Comparison of ENCODE assay signal across 27 cellular contexts in genomic region chr20:18614244-18614643, GRCh38. TPM values are rescaled to one million over a fixed set of nuclear protein-coding genes. Genes with fewer than 3 reads are reported as not detected.
DNase-seq lines count a peak whose midpoint lies in the region; ATAC-seq and TF ChIP-seq lines count a peak whose summit lies in the region.
"Had no signal": no experiment of that assay in that cellular context is flagged by ENCODE, and none has a peak within 500 bp of the region (broad histone marks: within the 10 kb centered on the region; RNA-seq: fewer than 3 reads in every experiment).

No MANE protein-coding gene starts in this region.

- H3K36me3 ChIP-seq in CD4-positive, CD25-positive, alpha-beta regulatory T cell (ENCODE audit: control insufficient read depth, insufficient read depth, low read length) = peaks cover 5% of the 10 kb centered on the region
- no peaks in the 10 kb centered on the region for H3K36me3 ChIP-seq in endodermal cell (ENCODE audit: control insufficient read depth, insufficient read depth, low read length)
- H3K36me3 ChIP-seq: BE2C had no signal

- no peak overlapping the region for H3K4me3 ChIP-seq in CD4-positive, CD25-positive, alpha-beta regulatory T cell (ENCODE audit: low read depth, low read length)
- no peak overlapping the region for H3K4me3 ChIP-seq in endodermal cell (ENCODE audit: low read length)
- H3K4me3 ChIP-seq: GM23248, K562, PC-9, SJCRH30 had no signal

- H3K27me3 ChIP-seq in CD4-positive, CD25-positive, alpha-beta regulatory T cell (ENCODE audit: control insufficient read depth, insufficient read depth, low read length) = no peaks in the 10 kb centered on the region
- no peaks in the 10 kb centered on the region for H3K27me3 ChIP-seq in endodermal cell (ENCODE audit: control insufficient read depth, insufficient read depth, low read length, poor library complexity, severe bottlenecking)
- H3K27me3 ChIP-seq: BE2C, SJCRH30 had no signal

- ATAC-seq in CD4-positive, CD25-positive, alpha-beta regulatory T cell (ENCODE audit: low read depth in 2 of 2) = no peak
- ATAC-seq in activated T-helper 17 cell treated with anti-CD3 and anti-CD28 coated beads, Interleukin-2, amount 50 U/mL, for 72 hours (replicated peaks) = no peak
- ATAC-seq: K562, Right ventricle myocardium inferior had no signal

- no peaks in the 10 kb centered on the region for H3K27me3 Mint-ChIP-seq in activated CD4-positive, alpha-beta memory T cell treated with anti-CD3 and anti-CD28 coated beads for 36 hours
- H3K27me3 Mint-ChIP-seq in activated CD4-positive, alpha-beta memory T cell treated with anti-CD3 and anti-CD28 coated beads, Interleukin-2, amount 10 ng/mL, durations not matched to agents 7 days and 5 days = no peaks in the 10 kb centered on the region
- no peaks in the 10 kb centered on the region for H3K27me3 Mint-ChIP-seq in CD4-positive, CD25-positive, alpha-beta regulatory T cell
- H3K27me3 Mint-ChIP-seq in activated T-helper 17 cell treated with anti-CD3 and anti-CD28 coated beads, Interleukin-2, amount 50 U/mL, for 72 hours = no peaks in the 10 kb centered on the region
- H3K27me3 Mint-ChIP-seq in endodermal cell (ENCODE audit: insufficient read depth) = no peaks in the 10 kb centered on the region

- no peak for DNase-seq in activated CD4-positive, alpha-beta memory T cell treated with anti-CD3 and anti-CD28 coated beads for 36 hours
- no peak for DNase-seq in activated CD4-positive, alpha-beta memory T cell treated with anti-CD3 and anti-CD28 coated beads, Interleukin-2, amount 10 ng/mL, durations not matched to agents 7 days and 5 days
- DNase-seq in CD4-positive, CD25-positive, alpha-beta regulatory T cell = no peak
- DNase-seq in endodermal cell (no peak), germinal center (ENCODE audit: low spot score) (no peak), caudate nucleus (lab: John Stamatoyannopoulos, UW) (no peak)
- no peak for DNase-seq in stimulated activated CD4-positive, alpha-beta T cell treated with anti-CD3 and anti-CD28 coated beads, Interleukin-2, amount 100 ng/mL, for 24 hours
- DNase-seq: 8988T; ACHN; BE2C; H7; Kasumi-1; MV-4-11; NCI-H1105; NCI-H1436 treated with DMSO at 0.1 percent for 48 hours; NCI-H1930; NCI-H2107; NCI-H524; NCI-H748 treated with DMSO at 0.1 percent for 48 hours; NK-92 treated with Interleukin-12 subunit alpha and Interleukin-12 subunit beta, amount 100 ng/mL, for 24 hours; PC-9; SJCRH30 had no signal

- peaks cover 11% of the 10 kb centered on the region for H3K4me1 Mint-ChIP-seq in activated CD4-positive, alpha-beta memory T cell treated with anti-CD3 and anti-CD28 coated beads for 36 hours (ENCODE audit: low read depth)
- peaks cover 2% of the 10 kb centered on the region for H3K4me1 Mint-ChIP-seq in activated CD4-positive, alpha-beta memory T cell treated with anti-CD3 and anti-CD28 coated beads, Interleukin-2, amount 10 ng/mL, durations not matched to agents 7 days and 5 days
- peaks cover 0 to 14% (median 5%) of the 10 kb centered on the region in 4 donors for H3K4me1 Mint-ChIP-seq in CD4-positive, CD25-positive, alpha-beta regulatory T cell
- peaks cover 5% of the 10 kb centered on the region for H3K4me1 Mint-ChIP-seq in activated T-helper 17 cell treated with anti-CD3 and anti-CD28 coated beads, Interleukin-2, amount 50 U/mL, for 72 hours
- no peaks in the 10 kb centered on the region for H3K4me1 Mint-ChIP-seq in endodermal cell

- no peak overlapping the region for H3K9ac ChIP-seq in endodermal cell (ENCODE audit: extremely low read depth, low read length, poor library complexity, severe bottlenecking)
- H3K9ac ChIP-seq: GM23248 had no signal

- H3K27ac ChIP-seq in CD4-positive, CD25-positive, alpha-beta regulatory T cell (ENCODE audit: insufficient read depth, low read length, poor library complexity, severe bottlenecking) = no peak overlapping the region
- no peak overlapping the region for H3K27ac ChIP-seq in endodermal cell (ENCODE audit: low read depth, low read length)
- no peak overlapping the region for H3K27ac ChIP-seq in caudate nucleus (ENCODE audit: low read depth, low read length)
- H3K27ac ChIP-seq: GM23248, PC-9, SJCRH30 had no signal

- 94 to 100% methylated on average over 3 to 5 of the region's 5 CpGs for WGBS in endodermal cell (ENCODE audit: insufficient coverage in 1 of 2, insufficient read length in 1 of 2), 2 experiments

- POLR2A ChIA-PET in activated CD4-positive, alpha-beta memory T cell treated with anti-CD3 and anti-CD28 coated beads for 36 hours (lab: Charles Lee) = no interaction called here
- POLR2A ChIA-PET in activated CD4-positive, alpha-beta memory T cell treated with anti-CD3 and anti-CD28 coated beads, Interleukin-2, amount 10 ng/mL, durations not matched to agents 7 days and 5 days (lab: Charles Lee) = no interaction called here

- H3K9me3 ChIP-seq in CD4-positive, CD25-positive, alpha-beta regulatory T cell (ENCODE audit: control insufficient read depth in 2 of 2, low read length in 2 of 2) = no peaks in the 10 kb centered on the region
- no peaks in the 10 kb centered on the region for H3K9me3 ChIP-seq in endodermal cell (ENCODE audit: control insufficient read depth, low read length)
- H3K9me3 ChIP-seq: BE2C, SJCRH30 had no signal

- TF ChIP-seq CTCF in endodermal cell (conservative IDR thresholded peaks at IDR 0.05) = no peak

- H3K27ac Mint-ChIP-seq in activated CD4-positive, alpha-beta memory T cell treated with anti-CD3 and anti-CD28 coated beads for 36 hours = peak overlapping the region; percentile 49
- no peak overlapping the region for H3K27ac Mint-ChIP-seq in activated CD4-positive, alpha-beta memory T cell treated with anti-CD3 and anti-CD28 coated beads, Interleukin-2, amount 10 ng/mL, durations not matched to agents 7 days and 5 days
- peak overlapping the region; percentile 13 to 48 (median 31) for H3K27ac Mint-ChIP-seq in CD4-positive, CD25-positive, alpha-beta regulatory T cell
- peak overlapping the region; percentile 60 for H3K27ac Mint-ChIP-seq in activated T-helper 17 cell treated with anti-CD3 and anti-CD28 coated beads, Interleukin-2, amount 50 U/mL, for 72 hours
- H3K27ac Mint-ChIP-seq in endodermal cell = peak overlapping the region; percentile 19

- no peak overlapping the region for H3K4me3 Mint-ChIP-seq in activated CD4-positive, alpha-beta memory T cell treated with anti-CD3 and anti-CD28 coated beads for 36 hours
- no peak overlapping the region for H3K4me3 Mint-ChIP-seq in activated CD4-positive, alpha-beta memory T cell treated with anti-CD3 and anti-CD28 coated beads, Interleukin-2, amount 10 ng/mL, durations not matched to agents 7 days and 5 days
- H3K4me3 Mint-ChIP-seq in CD4-positive, CD25-positive, alpha-beta regulatory T cell = no peak overlapping the region
- H3K4me3 Mint-ChIP-seq in activated T-helper 17 cell treated with anti-CD3 and anti-CD28 coated beads, Interleukin-2, amount 50 U/mL, for 72 hours = no peak overlapping the region
- H3K4me3 Mint-ChIP-seq in endodermal cell = no peak overlapping the region
- H3K4me3 Mint-ChIP-seq: CD14-positive monocyte had no signal

- H3K4me1 ChIP-seq in CD4-positive, CD25-positive, alpha-beta regulatory T cell (ENCODE audit: control insufficient read depth, insufficient read depth, low read length, poor library complexity, severe bottlenecking) = no peaks in the 10 kb centered on the region
- no peaks in the 10 kb centered on the region for H3K4me1 ChIP-seq in endodermal cell (ENCODE audit: control insufficient read depth, insufficient read depth, low read length)
- H3K4me1 ChIP-seq: BE2C, SJCRH30 had no signal

- intact Hi-C loops in activated CD4-positive, alpha-beta memory T cell treated with anti-CD3 and anti-CD28 coated beads for 36 hours (cut with micrococcal nuclease) = no loop called here

- CTCF ChIA-PET in activated CD4-positive, alpha-beta memory T cell treated with anti-CD3 and anti-CD28 coated beads for 36 hours (lab: Charles Lee) = no interaction called here
- CTCF ChIA-PET in activated CD4-positive, alpha-beta memory T cell treated with anti-CD3 and anti-CD28 coated beads, Interleukin-2, amount 10 ng/mL, durations not matched to agents 7 days and 5 days (lab: Charles Lee) = no interaction called here

- H3K9me3 Mint-ChIP-seq in activated CD4-positive, alpha-beta memory T cell treated with anti-CD3 and anti-CD28 coated beads for 36 hours = no peaks in the 10 kb centered on the region
- H3K9me3 Mint-ChIP-seq in activated CD4-positive, alpha-beta memory T cell treated with anti-CD3 and anti-CD28 coated beads, Interleukin-2, amount 10 ng/mL, durations not matched to agents 7 days and 5 days = no peaks in the 10 kb centered on the region
- H3K9me3 Mint-ChIP-seq in CD4-positive, CD25-positive, alpha-beta regulatory T cell = peaks cover 0 to 1% (median 0%) of the 10 kb centered on the region in 7 donors
- H3K9me3 Mint-ChIP-seq in activated T-helper 17 cell treated with anti-CD3 and anti-CD28 coated beads, Interleukin-2, amount 50 U/mL, for 72 hours = no peaks in the 10 kb centered on the region
- H3K9me3 Mint-ChIP-seq in endodermal cell = no peaks in the 10 kb centered on the region

- H3K36me3 Mint-ChIP-seq in activated CD4-positive, alpha-beta memory T cell treated with anti-CD3 and anti-CD28 coated beads for 36 hours = peaks cover 13% of the 10 kb centered on the region
- H3K36me3 Mint-ChIP-seq in activated CD4-positive, alpha-beta memory T cell treated with anti-CD3 and anti-CD28 coated beads, Interleukin-2, amount 10 ng/mL, durations not matched to agents 7 days and 5 days (ENCODE audit: low read depth) = peaks cover 6% of the 10 kb centered on the region
- peaks cover 29% of the 10 kb centered on the region for H3K36me3 Mint-ChIP-seq in CD4-positive, CD25-positive, alpha-beta regulatory T cell
- H3K36me3 Mint-ChIP-seq in activated T-helper 17 cell treated with anti-CD3 and anti-CD28 coated beads, Interleukin-2, amount 50 U/mL, for 72 hours (ENCODE audit: low read depth) = peaks cover 58% of the 10 kb centered on the region
- H3K36me3 Mint-ChIP-seq in endodermal cell (ENCODE audit: low read depth) = peaks cover 13% of the 10 kb centered on the region

RNA-seq across cellular contexts. Expression of gene DTD1, which starts 26.4 kb away (rescaled TPM):
- total RNA-seq in activated CD4-positive, alpha-beta memory T cell treated with anti-CD3 and anti-CD28 coated beads for 36 hours = 10 to 100 TPM; 49.2 to 55.4 TPM
- total RNA-seq in activated CD4-positive, alpha-beta memory T cell treated with anti-CD3 and anti-CD28 coated beads, Interleukin-2, amount 10 ng/mL, durations not matched to agents 7 days and 5 days = 10 to 100 TPM; 28.6 to 33.4 TPM
- 16.5 TPM for total RNA-seq in CD4-positive, CD25-positive, alpha-beta regulatory T cell
- polyA plus RNA-seq in CD4-positive, CD25-positive, alpha-beta regulatory T cell = 10 to 100 TPM; 40.6 to 47.2 (median 44.6) TPM
- total RNA-seq in activated T-helper 17 cell treated with anti-CD3 and anti-CD28 coated beads, Interleukin-2, amount 50 U/mL, for 72 hours = 10 to 100 TPM; 34.9 to 45.8 TPM
- 10 to 100 TPM; 34.2 to 44.0 TPM for total RNA-seq in endodermal cell
- polyA plus RNA-seq in endodermal cell (2013, experiment 1 of 2) = 64.2 TPM
- polyA plus RNA-seq in endodermal cell (2013, experiment 2 of 2) = 62.1 TPM

RNA-seq across cellular contexts. Expression of gene SMIM26, which starts 47.0 kb away (rescaled TPM):
- 10 to 100 TPM; 56.0 to 59.0 TPM for total RNA-seq in activated CD4-positive, alpha-beta memory T cell treated with anti-CD3 and anti-CD28 coated beads for 36 hours
- 10 to 100 TPM; 61.4 to 64.7 TPM for total RNA-seq in activated CD4-positive, alpha-beta memory T cell treated with anti-CD3 and anti-CD28 coated beads, Interleukin-2, amount 10 ng/mL, durations not matched to agents 7 days and 5 days
- total RNA-seq in CD4-positive, CD25-positive, alpha-beta regulatory T cell = 46.0 TPM
- polyA plus RNA-seq in CD4-positive, CD25-positive, alpha-beta regulatory T cell = 100 to 1,000 TPM; 210 to 255 (median 244) TPM
- total RNA-seq in activated T-helper 17 cell treated with anti-CD3 and anti-CD28 coated beads, Interleukin-2, amount 50 U/mL, for 72 hours = 10 to 100 TPM; 55.5 to 67.9 TPM
- 10 to 100 TPM; 67.6 to 80.3 TPM for total RNA-seq in endodermal cell
- 109 TPM for polyA plus RNA-seq in endodermal cell (2013, experiment 1 of 2)
- polyA plus RNA-seq in endodermal cell (2013, experiment 2 of 2) = 94.5 TPM
